Comparison of ENCODE assay signal across 7 cellular contexts in the genomic region with DNA sequence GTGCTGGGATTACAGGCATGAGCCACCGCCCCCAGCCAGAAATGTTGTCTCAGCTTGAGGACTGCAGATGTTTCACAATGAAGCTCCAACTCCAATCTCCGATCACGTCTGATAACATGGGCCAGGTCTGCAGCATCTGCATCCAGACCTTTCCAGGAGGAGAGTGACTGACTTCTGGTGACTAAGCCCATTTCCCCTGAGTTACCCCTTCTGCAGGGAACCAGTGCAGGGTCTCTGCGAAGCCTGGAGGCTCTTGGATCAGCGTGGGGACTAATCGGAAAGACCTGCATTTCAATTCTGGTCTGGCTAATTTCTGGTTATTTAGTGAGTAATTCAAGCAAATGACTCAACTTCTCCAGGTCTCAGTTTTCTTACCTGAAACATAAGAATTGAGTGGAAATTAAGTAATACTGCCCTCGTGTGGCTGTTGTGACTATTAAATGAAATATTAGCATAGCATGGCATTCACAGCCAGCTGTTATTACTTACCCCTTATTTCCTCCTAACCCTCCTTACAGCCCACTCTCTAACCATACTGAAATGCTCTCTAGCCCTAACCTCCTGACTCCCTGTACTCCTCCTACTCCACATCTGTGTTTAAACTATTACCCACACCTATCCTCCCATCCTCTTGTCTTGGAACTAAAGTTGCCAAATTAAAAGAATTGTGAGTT. TPM values are rescaled to one million over a fixed set of nuclear protein-coding genes. Genes with fewer than 3 reads are reported as not detected.
A peak's percentile ranks its signal among the peaks of the same experiment; 100 is the strongest.
DNase-seq lines count a peak whose midpoint lies in the region; ATAC-seq and TF ChIP-seq lines count a peak whose summit lies in the region.

No MANE protein-coding gene starts in this region.

- H3K36me3 ChIP-seq in OCI-LY7 (ENCODE audit: insufficient read depth, low read length) = peaks cover 9% of the 10 kb centered on the region

- no peaks in the 10 kb centered on the region for H3K9me2 ChIP-seq in OCI-LY7 (ENCODE audit: insufficient read depth, low read length)

- H3K27me3 Mint-ChIP-seq in activated T-cell treated with anti-CD3 and anti-CD28 coated beads, Interleukin-2, amount 50 U/mL, for 4 hours (ENCODE audit: low read depth) = no peaks in the 10 kb centered on the region

- no TSS peak for BruUV-seq in OCI-LY7 (replicated peaks; lab: Mats Ljungman, UMichigan)

- no peaks in the 10 kb centered on the region for H3K9me3 ChIP-seq in OCI-LY7 (ENCODE audit: low read length)

- H3K4me2 ChIP-seq in OCI-LY7 (ENCODE audit: low read length) = peak overlapping the region; percentile 33

- no peaks in the 10 kb centered on the region for H4K20me1 ChIP-seq in OCI-LY7 (ENCODE audit: insufficient read depth, low read length)

- H3K36me3 Mint-ChIP-seq in activated T-cell treated with anti-CD3 and anti-CD28 coated beads, Interleukin-2, amount 50 U/mL, for 4 hours (ENCODE audit: insufficient read depth) = no peaks in the 10 kb centered on the region

- H2AFZ ChIP-seq in OCI-LY7 (ENCODE audit: low read length) = peak overlapping the region; percentile 96

- peak overlapping the region; percentile 86 for H3K4me3 Mint-ChIP-seq in activated T-cell treated with anti-CD3 and anti-CD28 coated beads, Interleukin-2, amount 50 U/mL, for 4 hours

- TF ChIP-seq CTCF in GM10266 (IDR thresholded peaks at IDR 0.05; ENCODE audit: control insufficient read depth, insufficient read depth, low read depth, missing control alignments) = peak; percentile 49
- TF ChIP-seq CTCF in OCI-LY7 (conservative IDR thresholded peaks at IDR 0.05; ENCODE audit: low read length) = peak; percentile 83

- ATAC-seq in HG03159 (IDR thresholded peaks at IDR 0.05; ENCODE audit: unreplicated experiment) = peak; percentile 33
- peak; percentile 3 to 5 for ATAC-seq in activated T-cell treated with anti-CD3 and anti-CD28 coated beads, Interleukin-2, amount 50 U/mL, for 4 hours

- peak overlapping the region; percentile 1 for H3K27ac ChIP-seq in OCI-LY7 (ENCODE audit: low read depth, low read length, poor library complexity, severe bottlenecking)

- DNase-seq in GM10266 (ENCODE audit: extremely low spot score) (peak; percentile 67), OCI-LY7 (ENCODE audit: low spot score) (peak; percentile 82), fibroblast of the conjunctiva (ENCODE audit: low read depth) (peak; percentile 38), pons (ENCODE audit: low spot score) (peak; percentile 77), T1000 (lab: John Stamatoyannopoulos, UW) (no peak)
- peak; percentile 50 for DNase-seq in activated T-cell treated with anti-CD3 and anti-CD28 coated beads, Interleukin-2, amount 50 U/mL, for 4 hours

- POLR2A ChIA-PET in OCI-LY7 (lab: Charles Lee) = interaction anchor here (0.5 to 2.7 kb wide), 5 partner anchors 9 to 94 kb away, joined by 3 to 20 read pairs (median 4); a partner anchor contains a TSS

- peaks cover 52% of the 10 kb centered on the region for H3K4me1 ChIP-seq in OCI-LY7 (ENCODE audit: insufficient read depth, low read length, poor library complexity, severe bottlenecking)

- H3K4me1 Mint-ChIP-seq in activated T-cell treated with anti-CD3 and anti-CD28 coated beads, Interleukin-2, amount 50 U/mL, for 4 hours (ENCODE audit: low read depth) = peaks cover 74% of the 10 kb centered on the region

- H3K79me2 ChIP-seq in OCI-LY7 (ENCODE audit: insufficient read depth, low read depth, low read length) = no peaks in the 10 kb centered on the region

- H3K4me3 ChIP-seq in OCI-LY7 (ENCODE audit: low read depth, low read length, poor library complexity, severe bottlenecking) = no peak overlapping the region

- CTCF ChIA-PET in OCI-LY7 (lab: Charles Lee; ENCODE audit: unreplicated experiment) = interaction anchor here (1.2 kb wide), 1 partner anchor 92 kb away, joined by 5 read pairs; no protein-coding TSS in a partner anchor

- intact Hi-C loops in OCI-LY7 (cut with micrococcal nuclease; ENCODE audit: unreplicated experiment) = loop anchor here (2.0 kb wide), 1 partner anchor 322 kb away; no protein-coding TSS in a partner anchor

- H3K9me3 Mint-ChIP-seq in activated T-cell treated with anti-CD3 and anti-CD28 coated beads, Interleukin-2, amount 50 U/mL, for 4 hours = no peaks in the 10 kb centered on the region

RNA-seq across cellular contexts. Expression of a gene that starts 2.2 kb away (rescaled TPM):
- 20.2 and 22.9 TPM in 2 replicates for total RNA-seq in OCI-LY7 (2014; rRNA removed; shearing (Covaris generic))
- total RNA-seq in OCI-LY7 (2022) = 23.1 and 24.1 TPM in 2 replicates
- 100 to 1,000 TPM; 147 to 196 (median 149) TPM for total RNA-seq in activated T-cell treated with anti-CD3 and anti-CD28 coated beads, Interleukin-2, amount 50 U/mL, for 4 hours

RNA-seq across cellular contexts. Expression of a gene that starts 46.1 kb away (rescaled TPM):
- 23.7 and 31.7 TPM in 2 replicates for total RNA-seq in OCI-LY7 (2014; rRNA removed; shearing (Covaris generic))
- total RNA-seq in OCI-LY7 (2022) = 41.1 and 41.9 TPM in 2 replicates
- 10 to 100 TPM; 33.9 to 37.9 (median 35.2) TPM for total RNA-seq in activated T-cell treated with anti-CD3 and anti-CD28 coated beads, Interleukin-2, amount 50 U/mL, for 4 hours

RNA-seq across cellular contexts. Expression of a gene that starts 57.0 kb away (rescaled TPM):
- 0.03 TPM in 1 of 2 replicates, not detected in the other for total RNA-seq in OCI-LY7 (2014; rRNA removed; shearing (Covaris generic))
- total RNA-seq in OCI-LY7 (2022) = not detected in 2 replicates
- under 1 TPM; 0.13 to 0.65 (median 0.24) TPM for total RNA-seq in activated T-cell treated with anti-CD3 and anti-CD28 coated beads, Interleukin-2, amount 50 U/mL, for 4 hours

Comparison
In these comparisons a context has a peak if more than half of its experiments do, and no peak if none do; other contexts are left out.
1. RNA of a gene that starts 2.2 kb away (total RNA-seq): 147 to 196 TPM in activated T-cell treated with anti-CD3 and anti-CD28 coated beads, Interleukin-2, amount 50 U/mL, for 4 hours; 20.2 to 24.1 TPM in OCI-LY7; every median in the first group is over 4 times any median in the second.